18 cellular contexts compared by ENCODE assay signal in the genomic region with DNA sequence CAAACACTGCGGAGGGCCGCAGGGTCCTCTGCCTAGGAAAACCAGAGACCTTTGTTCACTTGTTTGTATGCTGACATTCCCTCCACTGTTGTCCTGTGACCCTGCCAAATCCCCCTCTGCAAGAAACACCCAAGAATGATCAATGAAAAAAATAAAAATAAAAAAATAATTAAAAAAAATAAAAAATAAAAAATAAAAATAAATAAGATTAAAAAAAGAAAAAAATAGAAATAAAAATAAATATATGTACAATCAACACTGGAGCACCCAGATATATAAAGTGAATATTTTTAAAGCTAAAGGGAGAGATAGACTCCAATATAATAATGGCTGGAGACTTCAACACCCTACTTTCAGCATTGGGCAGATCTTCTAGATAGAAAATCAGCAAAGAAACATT.
"Had no signal": no experiment of that assay in that cellular context is flagged by ENCODE, and none has a peak within 500 bp of the region (broad histone marks: within the 10 kb centered on the region; RNA-seq: fewer than 3 reads in every experiment).

No MANE protein-coding gene starts in this region.

- ATAC-seq: Panc1 had no signal

- DNase-seq: KBM-7, MV-4-11, NCI-H1048, NCI-H1105, NCI-H1417, NCI-H1436 treated with DMSO at 0.1 percent for 48 hours, NCI-H1694, NCI-H187 treated with DMSO at 0.1 percent for 48 hours, NCI-H2081, NCI-H2107, NCI-H2227 treated with DMSO at 0.1 percent for 48 hours, NCI-H524, NCI-H526 treated with DMSO at 0.1 percent for 48 hours, NCI-H748 treated with DMSO at 0.1 percent for 48 hours, SHP77, SK-N-SH had no signal

- H3K27ac ChIP-seq: RWPE1 had no signal
